ENCODE assay signal across 8 cellular contexts in genomic region chr16:81632392-81633146, GRCh38.
DNase-seq lines count a peak whose midpoint lies in the region; ATAC-seq and TF ChIP-seq lines count a peak whose summit lies in the region.

No MANE protein-coding gene starts in this region.

- H3K27me3 Mint-ChIP-seq in activated CD4-positive, alpha-beta memory T cell treated with anti-CD3 and anti-CD28 coated beads for 36 hours = no peaks in the 10 kb centered on the region
- no peaks in the 10 kb centered on the region for H3K27me3 Mint-ChIP-seq in endodermal cell (ENCODE audit: insufficient read depth)

- intact Hi-C loops in activated CD4-positive, alpha-beta memory T cell treated with anti-CD3 and anti-CD28 coated beads for 36 hours (cut with micrococcal nuclease) = loop anchor here (1.0 to 5.0 kb wide), 3 partner anchors 84 to 318 kb away; partner anchors contain the start of gene GAN

- no peak for TF ChIP-seq CTCF in endodermal cell (conservative IDR thresholded peaks at IDR 0.05)

- peaks cover 49% of the 10 kb centered on the region for H3K4me1 Mint-ChIP-seq in activated CD4-positive, alpha-beta memory T cell treated with anti-CD3 and anti-CD28 coated beads for 36 hours (ENCODE audit: low read depth)
- peaks cover 45% of the 10 kb centered on the region for H3K4me1 Mint-ChIP-seq in endodermal cell

- H3K9me3 ChIP-seq in endodermal cell (ENCODE audit: control insufficient read depth, low read length) = no peaks in the 10 kb centered on the region

- peak overlapping the region; percentile 52 for H3K4me3 Mint-ChIP-seq in activated CD4-positive, alpha-beta memory T cell treated with anti-CD3 and anti-CD28 coated beads for 36 hours
- no peak overlapping the region for H3K4me3 Mint-ChIP-seq in endodermal cell

- no peaks in the 10 kb centered on the region for H3K36me3 Mint-ChIP-seq in activated CD4-positive, alpha-beta memory T cell treated with anti-CD3 and anti-CD28 coated beads for 36 hours
- H3K36me3 Mint-ChIP-seq in endodermal cell (ENCODE audit: low read depth) = no peaks in the 10 kb centered on the region

- POLR2A ChIA-PET in activated CD4-positive, alpha-beta memory T cell treated with anti-CD3 and anti-CD28 coated beads for 36 hours (lab: Charles Lee) = no interaction called here

- no peaks in the 10 kb centered on the region for H3K9me3 Mint-ChIP-seq in activated CD4-positive, alpha-beta memory T cell treated with anti-CD3 and anti-CD28 coated beads for 36 hours
- no peaks in the 10 kb centered on the region for H3K9me3 Mint-ChIP-seq in endodermal cell

- no peak overlapping the region for H3K9ac ChIP-seq in endodermal cell (ENCODE audit: extremely low read depth, low read length, poor library complexity, severe bottlenecking)

- peaks cover 31% of the 10 kb centered on the region for H3K4me1 ChIP-seq in endodermal cell (ENCODE audit: control insufficient read depth, insufficient read depth, low read length)

- no peak overlapping the region for H3K27ac ChIP-seq in endodermal cell (ENCODE audit: low read depth, low read length)

- no peak for ATAC-seq in GM19324 (IDR thresholded peaks at IDR 0.05; ENCODE audit: low FRiP score, unreplicated experiment)
- no peak for ATAC-seq in GM18861 (IDR thresholded peaks at IDR 0.05; ENCODE audit: unreplicated experiment)

- no peaks in the 10 kb centered on the region for H3K36me3 ChIP-seq in endodermal cell (ENCODE audit: control insufficient read depth, insufficient read depth, low read length)
- no peaks in the 10 kb centered on the region for H3K36me3 ChIP-seq in H7 (replicated peaks; ENCODE audit: control insufficient read depth, insufficient read depth, low read length)

- H3K27me3 ChIP-seq in endodermal cell (ENCODE audit: control insufficient read depth, insufficient read depth, low read length, poor library complexity, severe bottlenecking) (no peaks in the 10 kb centered on the region), H7 (ENCODE audit: control insufficient read depth, insufficient read depth, low read length) (no peaks in the 10 kb centered on the region)

- CTCF ChIA-PET in activated CD4-positive, alpha-beta memory T cell treated with anti-CD3 and anti-CD28 coated beads for 36 hours (lab: Charles Lee) = interaction anchor here (1.1 to 1.8 kb wide), 2 partner anchors 16 to 208 kb away, joined by 3 to 4 read pairs; no protein-coding TSS in a partner anchor

- H3K4me3 ChIP-seq in endodermal cell (ENCODE audit: low read length) (no peak overlapping the region), H7 (ENCODE audit: insufficient read depth, low read depth, low read length) (no peak overlapping the region)

- peak overlapping the region; percentile 94 for H3K27ac Mint-ChIP-seq in activated CD4-positive, alpha-beta memory T cell treated with anti-CD3 and anti-CD28 coated beads for 36 hours
- peak overlapping the region; percentile 36 for H3K27ac Mint-ChIP-seq in endodermal cell

- 90 to 94% methylated on average over 13 to 18 of the region's 18 CpGs for WGBS in endodermal cell (ENCODE audit: insufficient coverage in 1 of 2, insufficient read length in 1 of 2), 2 experiments

- peak; percentile 92 to 93 for DNase-seq in Kasumi-1 (lab: John Stamatoyannopoulos, UW)
- DNase-seq in activated CD4-positive, alpha-beta memory T cell treated with anti-CD3 and anti-CD28 coated beads for 36 hours = peak; percentile 92
- no peak for DNase-seq in endodermal cell
- DNase-seq in stimulated activated CD4-positive, alpha-beta T cell treated with anti-CD3 and anti-CD28 coated beads, Interleukin-15, amount 100 ng/mL, for 24 hours = peak; percentile 85
- DNase-seq in NCI-H82 treated with DMSO at 0.1 percent for 48 hours (lab: John Stamatoyannopoulos, UW; ENCODE audit: unreplicated experiment) = no peak
- DNase-seq in H7 = no peak

Comparison
In these comparisons a context has a peak if more than half of its experiments do, and no peak if none do; other contexts are left out.
1. DNase-seq: peak in Kasumi-1 (2 of 2), activated CD4-positive, alpha-beta memory T cell treated with anti-CD3 and anti-CD28 coated beads for 36 hours (single experiment) and stimulated activated CD4-positive, alpha-beta T cell treated with anti-CD3 and anti-CD28 coated beads, Interleukin-15, amount 100 ng/mL, for 24 hours (single experiment); none in endodermal cell (single experiment), NCI-H82 treated with DMSO at 0.1 percent for 48 hours (single experiment) and H7 (single experiment).